ENCODE assay signal across 15 cellular contexts in the genomic region with DNA sequence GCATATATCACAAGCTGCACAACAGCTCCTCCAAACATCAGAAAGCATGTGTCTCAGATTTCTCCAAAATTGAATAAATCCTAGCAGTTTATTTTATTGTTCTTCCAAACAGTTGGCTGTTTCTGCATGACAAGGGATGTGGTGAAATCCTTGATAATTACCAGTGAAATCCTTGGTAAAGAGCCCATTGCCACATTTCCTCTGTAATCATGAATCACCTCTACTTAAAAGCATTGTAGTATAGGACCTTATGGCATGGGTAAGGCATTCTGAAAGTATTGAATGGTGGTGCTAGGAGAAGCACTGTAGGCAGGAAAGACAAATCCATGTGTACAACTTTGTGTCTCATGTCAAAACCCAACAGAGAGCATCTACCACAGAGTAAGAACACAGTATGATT.
"Had no signal": no experiment of that assay in that cellular context is flagged by ENCODE, and none has a peak within 500 bp of the region (broad histone marks: within the 10 kb centered on the region; RNA-seq: fewer than 3 reads in every experiment).

No MANE protein-coding gene starts in this region.

- H3K4me1 ChIP-seq: ascending aorta, colonic mucosa, gastroesophageal sphincter, pancreas had no signal

- H3K4me3 ChIP-seq: ascending aorta, colonic mucosa, gastroesophageal sphincter, pancreas, stomach, thoracic aorta had no signal

- H3K36me3 ChIP-seq: ascending aorta, colonic mucosa, gastroesophageal sphincter, pancreas, stomach, thoracic aorta had no signal

- H3K9me3 ChIP-seq: ascending aorta, colonic mucosa, gastroesophageal sphincter, pancreas, stomach, thoracic aorta had no signal

- DNase-seq: activated CD4-positive, alpha-beta memory T cell treated with anti-CD3 and anti-CD28 coated beads, Interleukin-2, amount 10 ng/mL, durations not matched to agents 7 days and 5 days; activated gamma-delta T cell treated with Interleukin-2 at 50 U/mL for 16 hours; activated T-cell treated with anti-CD3 and anti-CD28 coated beads, Interleukin-2, amount 50 U/mL, for 72 hours; caudate nucleus; colonic mucosa; effector CD4-positive, alpha-beta T cell; pancreas; retina; stimulated activated CD4-positive, alpha-beta T cell treated with anti-CD3 and anti-CD28 coated beads, Interleukin-4, amount 100 ng/mL, for 4 hours; stomach; T-helper 9 cell had no signal

- H3K27ac ChIP-seq: ascending aorta, colonic mucosa, gastroesophageal sphincter, pancreas, stomach, thoracic aorta, VCaP had no signal

- H3K27me3 ChIP-seq: ascending aorta, colonic mucosa, gastroesophageal sphincter, pancreas, stomach had no signal
